ENCODE assay signal across 20 cellular contexts in the genomic region with DNA sequence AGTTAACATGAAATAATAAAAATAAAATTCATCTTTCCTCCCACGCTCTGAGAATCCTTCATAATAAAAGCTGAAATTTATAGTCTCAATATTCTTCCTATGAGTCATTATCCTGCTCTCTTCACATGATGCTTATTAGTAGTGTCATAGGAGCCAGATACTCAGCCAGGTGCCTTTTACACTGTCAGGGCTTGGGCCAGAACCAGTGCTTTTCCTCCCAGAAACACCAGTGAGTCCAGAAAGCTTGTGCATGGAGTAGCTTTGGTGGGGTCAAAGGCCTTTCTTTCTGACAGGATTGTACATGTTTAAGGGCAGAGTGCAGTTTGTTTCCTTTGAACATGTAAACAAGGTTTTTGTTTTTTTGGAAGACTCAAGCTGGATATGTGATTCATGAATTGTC. TPM values are rescaled to one million over a fixed set of nuclear protein-coding genes. Genes with fewer than 3 reads are reported as not detected.
A peak's percentile ranks its signal among the peaks of the same experiment; 100 is the strongest.
DNase-seq lines count a peak whose midpoint lies in the region; ATAC-seq, FAIRE-seq and TF ChIP-seq lines count a peak whose summit lies in the region.
"Had no signal": no experiment of that assay in that cellular context is flagged by ENCODE, and none has a peak within 500 bp of the region (broad histone marks: within the 10 kb centered on the region; RNA-seq: fewer than 3 reads in every experiment).

No MANE protein-coding gene starts in this region.

- H3K79me2 ChIP-seq in endothelial cell of umbilical vein (ENCODE audit: control insufficient read depth, insufficient read depth, low read length) (peaks cover 8% of the 10 kb centered on the region), PC-9 (ENCODE audit: low read depth) (no peaks in the 10 kb centered on the region; the same call in 1 of the 2 replicates)

- no peak overlapping the region for H3K4me3 ChIP-seq in AG10803 (ENCODE audit: low read length)
- H3K4me3 ChIP-seq in endothelial cell of umbilical vein (replicated peaks in 1 of 3; ENCODE audit: insufficient read depth in 1 of 3, low read depth in 1 of 3, low read length in 3 of 3) = no peak overlapping the region
- no peak overlapping the region for H3K4me3 ChIP-seq in right lobe of liver
- no peak overlapping the region for H3K4me3 ChIP-seq in H7 (ENCODE audit: insufficient read depth, low read depth, low read length)
- no peak overlapping the region for H3K4me3 ChIP-seq in PC-9
- H3K4me3 ChIP-seq: coronary artery, esophagus squamous epithelium, lower lobe of right lung, transverse colon had no signal

- TF ChIP-seq POLR2A in endothelial cell of umbilical vein (IDR thresholded peaks at IDR 0.05; ENCODE audit: low read depth, low read length) (no peak), right lobe of liver (IDR thresholded peaks at IDR 0.05) (no peak)

- H3K9me1 ChIP-seq in endothelial cell of umbilical vein (replicated peaks; ENCODE audit: control insufficient read depth, extremely low read depth, insufficient read depth, low read length) = no peaks in the 10 kb centered on the region

- peaks cover 2 to 7% of the 10 kb centered on the region in 2 experiments for H3K36me3 ChIP-seq in endothelial cell of umbilical vein (ENCODE audit: control insufficient read depth in 2 of 2, extremely low read depth in 1 of 2, insufficient read depth in 2 of 2, low read length in 2 of 2)
- peaks cover 0 to 8% (median under 1%) of the 10 kb centered on the region in 4 donors for H3K36me3 ChIP-seq in right lobe of liver
- no peaks in the 10 kb centered on the region; the same call in none of the 2 replicates for H3K36me3 ChIP-seq in H7 (replicated peaks; ENCODE audit: control insufficient read depth, insufficient read depth, low read length)
- no peaks in the 10 kb centered on the region for H3K36me3 ChIP-seq in PC-9 (ENCODE audit: low read depth)

- no peaks in the 10 kb centered on the region for H3K27me3 ChIP-seq in endothelial cell of umbilical vein (ENCODE audit: control insufficient read depth in 2 of 2, insufficient read depth in 2 of 2, low read length in 2 of 2)
- no peaks in the 10 kb centered on the region for H3K27me3 ChIP-seq in right lobe of liver
- H3K27me3 ChIP-seq in H7 (ENCODE audit: control insufficient read depth, insufficient read depth, low read length) = no peaks in the 10 kb centered on the region
- H3K27me3 ChIP-seq in PC-9 (ENCODE audit: insufficient read depth, low read depth) = no peaks in the 10 kb centered on the region
- H3K27me3 ChIP-seq: esophagus squamous epithelium, transverse colon had no signal

- TF ChIP-seq CTCF in AG10803 (conservative IDR thresholded peaks at IDR 0.05; ENCODE audit: low read length) (no peak), endothelial cell of umbilical vein (IDR thresholded peaks at IDR 0.05; ENCODE audit: extremely low read depth in 1 of 2, insufficient read depth in 1 of 2, low read depth in 1 of 2, low read length in 2 of 2) (no peak), right lobe of liver (IDR thresholded peaks at IDR 0.05) (no peak), PC-9 (conservative IDR thresholded peaks at IDR 0.05) (no peak)

- DNase-seq in AG10803 (ENCODE audit: low read depth) (peak; percentile 31), LHCN-M2 (ENCODE audit: low read depth) (peak; percentile 67), endothelial cell of umbilical vein (ENCODE audit: low read depth, low spot score) (peak; percentile 22), right lobe of liver (peak in 1 of 3 donors; percentile 51), H7 (no peak), PC-9 (no peak), G401 (ENCODE audit: low spot score) (no peak)
- DNase-seq: activated CD4-positive, alpha-beta memory T cell treated with anti-CD3 and anti-CD28 coated beads, Interleukin-2, amount 10 ng/mL, durations not matched to agents 7 days and 5 days; AML-193; amniotic stem cell; DMS 273 treated with DMSO at 0.1 percent for 48 hours; esophagus squamous epithelium; lower lobe of right lung; NCI-H1105; NCI-H2227 treated with DMSO at 0.1 percent for 48 hours; stimulated activated CD4-positive, alpha-beta T cell treated with anti-CD3 and anti-CD28 coated beads, Interleukin-4, amount 100 ng/mL, for 24 hours; transverse colon had no signal

- H3K9ac ChIP-seq in endothelial cell of umbilical vein (replicated peaks; ENCODE audit: extremely low read depth, insufficient read depth, low read length) = no peak overlapping the region

- CTCF ChIA-PET in endothelial cell of umbilical vein (lab: Charles Lee) = interaction anchor here (0.7 to 1.0 kb wide), 2 partner anchors 13 to 422 kb away, joined by 3 to 4 read pairs; no protein-coding TSS in a partner anchor
- CTCF ChIA-PET in PC-9 (lab: Charles Lee) = no interaction called here

- BruUV-seq in endothelial cell of umbilical vein (replicated peaks; lab: Mats Ljungman, UMichigan) = no TSS peak
- BruUV-seq in PC-9 (replicated peaks; lab: Mats Ljungman, UMichigan) = no TSS peak

- in situ Hi-C loops in G401 (cut with HindIII; ENCODE audit: low sequenced_read_pairs) = no loop called here

- H3K4me1 ChIP-seq in endothelial cell of umbilical vein (ENCODE audit: control insufficient read depth, extremely low read depth, insufficient read depth, low read length) (peaks cover 8% of the 10 kb centered on the region), right lobe of liver (peaks cover 0 to 17% (median 8%) of the 10 kb centered on the region in 4 donors), PC-9 (replicated peaks; ENCODE audit: insufficient read depth) (no peaks in the 10 kb centered on the region)

- intact Hi-C loops in endothelial cell of umbilical vein (cut with micrococcal nuclease) (no loop called here), right lobe of liver (cut with DNase I) (no loop called here), PC-9 (cut with micrococcal nuclease; ENCODE audit: unreplicated experiment) (no loop called here)

- no peaks in the 10 kb centered on the region for H3F3A ChIP-seq in PC-9 (ENCODE audit: insufficient read depth, low read depth)

- peak; percentile 75 to 94 (median 87) for ATAC-seq in right lobe of liver
- ATAC-seq in GM19328 (IDR thresholded peaks at IDR 0.05; ENCODE audit: unreplicated experiment) = no peak
- ATAC-seq: lower lobe of right lung; natural killer cell treated with Interleukin-12 subunit alpha and Interleukin-12 subunit beta and Interleukin-15 and Interleukin-18, amount 100 ng/mL, for 72 hours had no signal

- H3K9me2 ChIP-seq in PC-9 (ENCODE audit: insufficient read depth) = no peaks in the 10 kb centered on the region

- no peak overlapping the region for H3K4me2 ChIP-seq in endothelial cell of umbilical vein (ENCODE audit: insufficient read depth, low read length)
- no peak overlapping the region for H3K4me2 ChIP-seq in PC-9

- H3K9me3 ChIP-seq in endothelial cell of umbilical vein (replicated peaks; ENCODE audit: control insufficient read depth, insufficient read depth, low read length) = no peaks in the 10 kb centered on the region
- H3K9me3 ChIP-seq in right lobe of liver = no peaks in the 10 kb centered on the region
- H3K9me3 ChIP-seq in PC-9 (ENCODE audit: insufficient read depth, low read depth) = no peaks in the 10 kb centered on the region
- H3K9me3 ChIP-seq: esophagus squamous epithelium, lower lobe of right lung, transverse colon had no signal

- no peak overlapping the region for H3K27ac ChIP-seq in endothelial cell of umbilical vein (ENCODE audit: insufficient read depth, low read depth, low read length)
- peak overlapping the region in 2 of 3 donors; percentile 7 to 40 for H3K27ac ChIP-seq in right lobe of liver
- no peak overlapping the region for H3K27ac ChIP-seq in PC-9
- H3K27ac ChIP-seq: coronary artery, esophagus squamous epithelium, lower lobe of right lung, transverse colon had no signal

- no peaks in the 10 kb centered on the region for H4K20me1 ChIP-seq in endothelial cell of umbilical vein (replicated peaks; ENCODE audit: control insufficient read depth, extremely low read depth, insufficient read depth, low read length)
- no peaks in the 10 kb centered on the region for H4K20me1 ChIP-seq in PC-9 (ENCODE audit: insufficient read depth)

- POLR2A ChIA-PET in endothelial cell of umbilical vein (lab: Charles Lee) (no interaction called here), PC-9 (lab: Charles Lee; ENCODE audit: unreplicated experiment) (no interaction called here)

- dilution Hi-C loops in endothelial cell of umbilical vein (cut with MboI; ENCODE audit: extremely low pct_ligation_motif_present, low sequenced_read_pairs) = no loop called here

- no peak for FAIRE-seq in endothelial cell of umbilical vein (lab: Jason Lieb, UNC)

- no peak overlapping the region for H2AFZ ChIP-seq in endothelial cell of umbilical vein (ENCODE audit: low read depth, low read length)
- H2AFZ ChIP-seq in PC-9 = no peak overlapping the region

- WGBS in right lobe of liver (ENCODE audit: insufficient coverage, low coverage, low lambda C conversion rate, missing lambda C conversion rate) = 67% methylated on average over 1 of the region's 1 CpG

RNA-seq across cellular contexts. Expression of gene LSM11, which starts 6.8 kb away (rescaled TPM):
- total RNA-seq in LHCN-M2 (2014; rRNA removed) (5.6 and 5.9 TPM in 2 replicates), endothelial cell of umbilical vein (6.1 and 7.3 TPM in 2 replicates), right lobe of liver (1 to 10 TPM in 3 of 6 experiments, under 1 TPM in 3; 0.75 to 1.5 (median 1.0) TPM), PC-9 (2021) (1.9 and 2.1 TPM in 2 replicates)
- polyA plus RNA-seq in LHCN-M2 (2012) = 1.6 TPM
- 2.5 and 3.5 TPM in 2 replicates for polyA plus RNA-seq in endothelial cell of umbilical vein
- 2.7 and 2.8 TPM in 2 replicates for polyA plus RNA-seq in endothelial cell of umbilical vein (2011; cell fraction: cytosol; rRNA removed)
- polyA plus RNA-seq in endothelial cell of umbilical vein (2011; cell fraction: nucleus; rRNA removed) = 5.0 and 9.2 TPM in 2 replicates
- 3.8 and 4.6 TPM in 2 replicates for polyA plus RNA-seq in endothelial cell of umbilical vein (2012)
- 8.8 and 9.4 TPM in 2 replicates for polyA minus RNA-seq in endothelial cell of umbilical vein
- polyA minus RNA-seq in endothelial cell of umbilical vein (2011; cell fraction: cytosol; rRNA and poly(A)+ RNA removed) = 4.6 TPM
- 3.1 and 5.7 TPM in 2 replicates for polyA minus RNA-seq in endothelial cell of umbilical vein (2011; cell fraction: nucleus; rRNA and poly(A)+ RNA removed)
- 4.6 and 6.5 TPM in 2 replicates for total RNA-seq in H7 (2014; rRNA removed; shearing (Covaris generic))
- total RNA-seq in G401 (2014; rRNA removed; shearing (Covaris generic)) = 2.3 and 3.0 TPM in 2 replicates

RNA-seq across cellular contexts. Expression of gene THG1L, which starts 19.1 kb away (rescaled TPM):
- total RNA-seq in LHCN-M2 (2014; rRNA removed) (12.2 and 16.1 TPM in 2 replicates), endothelial cell of umbilical vein (3.7 and 7.6 TPM in 2 replicates), right lobe of liver (1 to 10 TPM; 3.3 to 7.8 (median 5.5) TPM), PC-9 (2021) (20.9 and 25.3 TPM in 2 replicates)
- polyA plus RNA-seq in LHCN-M2 (2012) = 14.9 TPM
- polyA plus RNA-seq in endothelial cell of umbilical vein = 2.9 and 4.4 TPM in 2 replicates
- 6.4 and 6.7 TPM in 2 replicates for polyA plus RNA-seq in endothelial cell of umbilical vein (2011; cell fraction: cytosol; rRNA removed)
- polyA plus RNA-seq in endothelial cell of umbilical vein (2011; cell fraction: nucleus; rRNA removed) = 4.7 and 5.3 TPM in 2 replicates
- 6.7 and 6.8 TPM in 2 replicates for polyA plus RNA-seq in endothelial cell of umbilical vein (2012)
- 6.0 and 10.9 TPM in 2 replicates for polyA minus RNA-seq in endothelial cell of umbilical vein
- 15.1 TPM for polyA minus RNA-seq in endothelial cell of umbilical vein (2011; cell fraction: cytosol; rRNA and poly(A)+ RNA removed)
- 2.3 and 3.0 TPM in 2 replicates for polyA minus RNA-seq in endothelial cell of umbilical vein (2011; cell fraction: nucleus; rRNA and poly(A)+ RNA removed)
- total RNA-seq in H7 (2014; rRNA removed; shearing (Covaris generic)) = 16.6 and 16.8 TPM in 2 replicates
- total RNA-seq in G401 (2014; rRNA removed; shearing (Covaris generic)) = 30.6 and 39.3 TPM in 2 replicates

Comparison
In these comparisons a context has a peak if more than half of its experiments do, and no peak if none do; other contexts are left out.
1. DNase-seq: peak in AG10803 (single experiment), LHCN-M2 (single experiment) and endothelial cell of umbilical vein (single experiment); none in H7 (single experiment), PC-9 (0 of 2) and G401 (single experiment).
2. H3K27ac ChIP-seq: peak in right lobe of liver (2 of 3); none in endothelial cell of umbilical vein (single experiment) and PC-9 (single experiment).